In genomic region chr2:186589733-186590537, GRCh38 we compare ENCODE assay signal across 8 cellular contexts. TPM values are rescaled to one million over a fixed set of nuclear protein-coding genes. Genes with fewer than 3 reads are reported as not detected.
DNase-seq lines count a peak whose midpoint lies in the region; ATAC-seq and TF ChIP-seq lines count a peak whose summit lies in the region.

Gene ITGAV (plus strand): TSS chr2:186590056. CDS start chr2:186590339, 283 bp downstream.

- peaks cover 2% of the 10 kb centered on the region in 2 donors for H3K36me3 Mint-ChIP-seq in activated T-cell treated with anti-CD3 and anti-CD28 coated beads, Interleukin-2, amount 50 U/mL, for 72 hours (ENCODE audit: insufficient read depth in 2 of 2)

- H3K27me3 ChIP-seq in HUES6 (ENCODE audit: control insufficient read depth, insufficient read depth, low read length) (no peaks in the 10 kb centered on the region), esophagus squamous epithelium (no peaks in the 10 kb centered on the region)

- H3K4me1 ChIP-seq in HUES6 (ENCODE audit: control insufficient read depth, insufficient read depth, low read length) (peaks cover 12% of the 10 kb centered on the region), esophagus squamous epithelium (peaks cover 17 to 53% (median 24%) of the 10 kb centered on the region in 3 donors)

- intact Hi-C loops in esophagus squamous epithelium (cut with DNase I) = no loop called here

- H3K9ac ChIP-seq in HUES6 (ENCODE audit: low read length) = peak within 1 kb of the TSS; percentile 90

- H3K27ac ChIP-seq in HUES6 (ENCODE audit: low read depth, low read length) = peak within 1 kb of the TSS; percentile 64; the same call in 1 of the 2 replicates
- H3K27ac ChIP-seq in esophagus squamous epithelium = peak within 1 kb of the TSS; percentile 93 to 98 (median 95)

- no peaks in the 10 kb centered on the region for H3K9me3 ChIP-seq in HUES6 (ENCODE audit: control insufficient read depth, insufficient read depth, low read depth, low read length)
- H3K9me3 ChIP-seq in esophagus squamous epithelium = no peaks in the 10 kb centered on the region

- H3K36me3 ChIP-seq in HUES6 (ENCODE audit: control insufficient read depth, insufficient read depth, low read length) (no peaks in the 10 kb centered on the region), esophagus squamous epithelium (no peaks in the 10 kb centered on the region)

- peaks cover 8% of the 10 kb centered on the region for H3K27me3 Mint-ChIP-seq in activated T-cell treated with anti-CD3 and anti-CD28 coated beads, Interleukin-2, amount 50 U/mL, for 72 hours (ENCODE audit: low read depth)

- peak in 3 of 4 donors; percentile 6 to 96 (median 95) for TF ChIP-seq POLR2A in esophagus squamous epithelium (IDR thresholded peaks at IDR 0.05)

- H3K4me3 ChIP-seq in HUES6 (ENCODE audit: low read depth, low read length) (peak within 1 kb of the TSS; percentile 83), esophagus squamous epithelium (peak within 1 kb of the TSS; percentile 79 to 98 (median 87))

- H3K4me3 Mint-ChIP-seq in activated T-cell treated with anti-CD3 and anti-CD28 coated beads, Interleukin-2, amount 50 U/mL, for 72 hours = peak within 1 kb of the TSS; percentile 88 to 90

- TF ChIP-seq CTCF in esophagus squamous epithelium (IDR thresholded peaks at IDR 0.05) = peak in 1 of 6 experiments; percentile 23

- H3K4me1 Mint-ChIP-seq in activated T-cell treated with anti-CD3 and anti-CD28 coated beads, Interleukin-2, amount 50 U/mL, for 72 hours (ENCODE audit: low read depth) = peaks cover 42% of the 10 kb centered on the region

- peak within 1 kb of the TSS; percentile 87 for H3K27ac Mint-ChIP-seq in activated T-cell treated with anti-CD3 and anti-CD28 coated beads, Interleukin-2, amount 50 U/mL, for 72 hours

- DNase-seq in DMS114 treated with DMSO at 0.1 percent for 48 hours (lab: John Stamatoyannopoulos, UW; ENCODE audit: unreplicated experiment) (peak; percentile 66), esophagus squamous epithelium (lab: John Stamatoyannopoulos, UW) (peak; percentile 67), myocyte (ENCODE audit: low read depth) (peak; percentile 91)
- peak; percentile 82 to 89 for DNase-seq in activated T-cell treated with anti-CD3 and anti-CD28 coated beads, Interleukin-2, amount 50 U/mL, for 72 hours
- peak; percentile 63 to 78 for DNase-seq in stimulated activated CD8-positive, alpha-beta memory T cell treated with anti-CD3 and anti-CD28 coated beads, Interleukin-7, amount 100 ng/mL, for 4 hours (ENCODE audit: low read depth in 2 of 2)

- no peaks in the 10 kb centered on the region for H3K9me3 Mint-ChIP-seq in activated T-cell treated with anti-CD3 and anti-CD28 coated beads, Interleukin-2, amount 50 U/mL, for 72 hours

- ATAC-seq in GM21423 (IDR thresholded peaks at IDR 0.05; ENCODE audit: unreplicated experiment) = peak; percentile 96
- ATAC-seq in activated T-cell treated with anti-CD3 and anti-CD28 coated beads, Interleukin-2, amount 50 U/mL, for 72 hours (replicated peaks in 1 of 2) = peak; percentile 94

- WGBS in esophagus squamous epithelium, 2 donors = 0% methylated on average over 3 to 29 of the region's 86 CpGs

TF ChIP-seq in PFSK-1, 5 proteins besides CTCF, POLR2A, EP300 and RAD21:
- TF ChIP-seq REST (IDR thresholded peaks at IDR 0.05; ENCODE audit: insufficient read depth in 1 of 2, low read depth in 2 of 2, low read length in 2 of 2) (peak in 1 of 2 experiments; percentile 53; a peak in 1 of 4 replicates), TAF1 (IDR thresholded peaks at IDR 0.05; ENCODE audit: borderline replicate concordance, insufficient read depth, low read length) (peak; percentile 82), POLR2AphosphoS5 (IDR thresholded peaks at IDR 0.05; ENCODE audit: low read depth, low read length) (peak; percentile 86), FOXP2 (optimal IDR thresholded peaks at IDR 0.05; ENCODE audit: borderline replicate concordance, extremely low read depth, extremely low read length, insufficient read depth) (peak; percentile 66), SIN3A (IDR thresholded peaks at IDR 0.05; ENCODE audit: borderline replicate concordance, insufficient read depth, low read length) (peak; percentile 43; the same call in 1 of the 2 replicates)

RNA-seq across cellular contexts. Expression of gene ITGAV, which starts in this region (rescaled TPM):
- 28.1 TPM for polyA plus RNA-seq in PFSK-1 (2012; ENCODE audit: insufficient read length, low read depth)
- 10 to 100 TPM; 11.2 to 11.8 TPM for total RNA-seq in activated T-cell treated with anti-CD3 and anti-CD28 coated beads, Interleukin-2, amount 50 U/mL, for 72 hours
- 10 to 100 TPM; 27.1 to 60.1 (median 45.1) TPM for total RNA-seq in esophagus squamous epithelium
- total RNA-seq in myocyte = 166 TPM in 2 replicates
- polyA plus RNA-seq in myocyte (2012) = 135 TPM

Comparison
In these comparisons a context has a peak if more than half of its experiments do, and no peak if none do; other contexts are left out.
1. Peak in every context shown above with its lines: DNase-seq, ATAC-seq, H3K4me3 ChIP-seq and H3K27ac ChIP-seq.